17 cellular contexts compared by ENCODE assay signal in the genomic region with DNA sequence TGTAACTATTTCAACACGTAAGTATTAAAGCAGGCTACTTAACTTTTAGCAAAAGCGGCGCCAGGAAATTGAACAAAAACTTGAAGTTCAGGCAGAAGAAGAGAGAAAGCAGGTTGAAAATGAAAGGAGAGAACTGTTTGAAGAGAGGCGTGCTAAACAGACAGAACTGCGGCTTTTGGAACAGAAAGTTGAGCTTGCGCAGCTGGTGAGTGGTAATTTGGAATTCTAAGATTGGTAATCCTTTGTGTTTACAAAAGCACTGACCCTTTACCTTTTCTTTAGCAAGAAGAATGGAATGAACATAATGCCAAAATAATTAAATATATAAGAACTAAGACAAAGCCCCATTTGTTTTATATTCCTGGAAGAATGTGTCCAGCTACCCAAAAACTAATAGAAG. TPM values are rescaled to one million over a fixed set of nuclear protein-coding genes. Genes with fewer than 3 reads are reported as not detected.
A peak's percentile ranks its signal among the peaks of the same experiment; 100 is the strongest.
DNase-seq lines count a peak whose midpoint lies in the region; ATAC-seq and TF ChIP-seq lines count a peak whose summit lies in the region.
"Had no signal": no experiment of that assay in that cellular context is flagged by ENCODE, and none has a peak within 500 bp of the region (broad histone marks: within the 10 kb centered on the region; RNA-seq: fewer than 3 reads in every experiment).

No MANE protein-coding gene starts in this region.

- no peak for DNase-seq in CD4-positive, alpha-beta T cell
- no peak for DNase-seq in CD4-positive, alpha-beta memory T cell
- no peak for DNase-seq in activated CD8-positive, alpha-beta T cell treated with anti-CD3 and anti-CD28 coated beads for 36 hours
- DNase-seq in naive thymus-derived CD4-positive, alpha-beta T cell, result no peak
- no peak for DNase-seq in NCI-H1092 (lab: John Stamatoyannopoulos, UW)
- no peak for DNase-seq in activated effector memory CD4-positive, alpha-beta T cell treated with anti-CD3 and anti-CD28 coated beads, Interleukin-2, amount 50 U/mL, for 16 hours
- DNase-seq: activated effector memory CD4-positive, alpha-beta T cell treated with Interleukin-2 at 50 U/mL for 16 hours; DMS79; GM23248; mesenchymal stem cell; NCI-H146; NCI-H2171; NCI-H526 treated with DMSO at 0.1 percent for 48 hours; stimulated activated CD4-positive, alpha-beta T cell treated with anti-CD3 and anti-CD28 coated beads, Interleukin-2, amount 100 ng/mL, for 24 hours; trophoblast cell had no signal

- peaks cover 11% of the 10 kb centered on the region for H3K36me3 Mint-ChIP-seq in CD4-positive, alpha-beta T cell (ENCODE audit: low read depth)
- peaks cover 37% of the 10 kb centered on the region in 2 donors for H3K36me3 Mint-ChIP-seq in CD4-positive, alpha-beta memory T cell
- H3K36me3 Mint-ChIP-seq in activated CD8-positive, alpha-beta T cell treated with anti-CD3 and anti-CD28 coated beads for 36 hours (ENCODE audit: low read depth), result peaks cover 51% of the 10 kb centered on the region
- H3K36me3 Mint-ChIP-seq in naive thymus-derived CD4-positive, alpha-beta T cell, result peaks cover 6 to 45% (median 30%) of the 10 kb centered on the region in 5 donors

- peaks cover 33% of the 10 kb centered on the region for H3K4me1 ChIP-seq in CD4-positive, alpha-beta memory T cell (ENCODE audit: insufficient read depth, low read length)
- peaks cover 13 to 29% of the 10 kb centered on the region in 2 donors for H3K4me1 ChIP-seq in naive thymus-derived CD4-positive, alpha-beta T cell (ENCODE audit: control insufficient read depth in 2 of 2, insufficient read depth in 2 of 2, low read length in 2 of 2)

- intact Hi-C loops in CD4-positive, alpha-beta T cell (cut with DNase I, micrococcal nuclease), result loop anchor here in 1 of 2 experiments (5.0 kb wide), 1 partner anchor 253 kb away; the partner anchor contains the start of gene FBXO33
- intact Hi-C loops in CD4-positive, alpha-beta memory T cell (cut with micrococcal nuclease), result no loop called here
- intact Hi-C loops in activated CD8-positive, alpha-beta T cell treated with anti-CD3 and anti-CD28 coated beads for 36 hours (cut with micrococcal nuclease), result loop anchor here (10.0 kb wide), 1 partner anchor 86 kb away; no protein-coding TSS in a partner anchor
- intact Hi-C loops in naive thymus-derived CD4-positive, alpha-beta T cell (cut with micrococcal nuclease), result no loop called here

- TF ChIP-seq CTCF in CD4-positive, alpha-beta T cell (IDR thresholded peaks at IDR 0.05), result no peak
- no peak for TF ChIP-seq CTCF in activated CD8-positive, alpha-beta T cell treated with anti-CD3 and anti-CD28 coated beads for 36 hours (IDR thresholded peaks at IDR 0.05)

- no peak overlapping the region for H3K27ac Mint-ChIP-seq in CD4-positive, alpha-beta T cell
- peak overlapping the region in 6 of 7 donors; percentile 4 to 81 (median 64) for H3K27ac Mint-ChIP-seq in CD4-positive, alpha-beta memory T cell
- peak overlapping the region; percentile 70 for H3K27ac Mint-ChIP-seq in activated CD8-positive, alpha-beta T cell treated with anti-CD3 and anti-CD28 coated beads for 36 hours
- H3K27ac Mint-ChIP-seq in naive thymus-derived CD4-positive, alpha-beta T cell, result peak overlapping the region in 6 of 9 donors; percentile 24 to 66 (median 45)

- H3K36me3 ChIP-seq in CD4-positive, alpha-beta memory T cell (ENCODE audit: insufficient read depth, low read length), result peaks cover 51% of the 10 kb centered on the region
- peaks cover 33 to 64% (median 48%) of the 10 kb centered on the region in 3 experiments for H3K36me3 ChIP-seq in naive thymus-derived CD4-positive, alpha-beta T cell (ENCODE audit: control insufficient read depth in 2 of 3, insufficient read depth in 3 of 3, low read length in 3 of 3)

- no peaks in the 10 kb centered on the region for H3K27me3 Mint-ChIP-seq in CD4-positive, alpha-beta T cell
- no peaks in the 10 kb centered on the region for H3K27me3 Mint-ChIP-seq in CD4-positive, alpha-beta memory T cell
- H3K27me3 Mint-ChIP-seq in activated CD8-positive, alpha-beta T cell treated with anti-CD3 and anti-CD28 coated beads for 36 hours, result no peaks in the 10 kb centered on the region
- no peaks in the 10 kb centered on the region for H3K27me3 Mint-ChIP-seq in naive thymus-derived CD4-positive, alpha-beta T cell

- no peaks in the 10 kb centered on the region for H3K9me3 Mint-ChIP-seq in CD4-positive, alpha-beta T cell
- H3K9me3 Mint-ChIP-seq in CD4-positive, alpha-beta memory T cell, result no peaks in the 10 kb centered on the region
- no peaks in the 10 kb centered on the region for H3K9me3 Mint-ChIP-seq in activated CD8-positive, alpha-beta T cell treated with anti-CD3 and anti-CD28 coated beads for 36 hours
- peaks cover 0 to 4% (median 0%) of the 10 kb centered on the region in 11 donors for H3K9me3 Mint-ChIP-seq in naive thymus-derived CD4-positive, alpha-beta T cell

- CTCF ChIA-PET in CD4-positive, alpha-beta T cell (lab: Charles Lee), result no interaction called here
- CTCF ChIA-PET in CD4-positive, alpha-beta memory T cell (lab: Charles Lee; ENCODE audit: partially characterized antibody), result interaction anchor here (1.0 to 1.1 kb wide), 2 partner anchors 8 to 11 kb away, joined by 3 to 4 read pairs; partner anchors contain the start of gene TRAPPC6B
- CTCF ChIA-PET in activated CD8-positive, alpha-beta T cell treated with anti-CD3 and anti-CD28 coated beads for 36 hours (lab: Charles Lee), result no interaction called here
- CTCF ChIA-PET in naive thymus-derived CD4-positive, alpha-beta T cell (lab: Charles Lee), result no interaction called here

- H3K27ac ChIP-seq in CD4-positive, alpha-beta T cell (ENCODE audit: low read depth, low read length), result no peak overlapping the region
- no peak overlapping the region for H3K27ac ChIP-seq in CD4-positive, alpha-beta memory T cell (ENCODE audit: low read depth, low read length)
- peak overlapping the region; percentile 8 for H3K27ac ChIP-seq in naive thymus-derived CD4-positive, alpha-beta T cell (ENCODE audit: low read depth, low read length)
- H3K27ac ChIP-seq: GM23248, HL-60 had no signal

- peaks cover 41% of the 10 kb centered on the region for H3K4me1 Mint-ChIP-seq in CD4-positive, alpha-beta T cell (ENCODE audit: low read depth)
- H3K4me1 Mint-ChIP-seq in CD4-positive, alpha-beta memory T cell, result peaks cover 16 to 41% (median 33%) of the 10 kb centered on the region in 4 donors
- H3K4me1 Mint-ChIP-seq in activated CD8-positive, alpha-beta T cell treated with anti-CD3 and anti-CD28 coated beads for 36 hours (ENCODE audit: low read depth), result peaks cover 32% of the 10 kb centered on the region
- peaks cover 25 to 59% (median 35%) of the 10 kb centered on the region in 7 donors for H3K4me1 Mint-ChIP-seq in naive thymus-derived CD4-positive, alpha-beta T cell

- peak overlapping the region; percentile 26 for H3K4me3 Mint-ChIP-seq in CD4-positive, alpha-beta T cell
- peak overlapping the region in 4 of 8 donors; percentile 3 to 35 (median 6) for H3K4me3 Mint-ChIP-seq in CD4-positive, alpha-beta memory T cell
- no peak overlapping the region for H3K4me3 Mint-ChIP-seq in activated CD8-positive, alpha-beta T cell treated with anti-CD3 and anti-CD28 coated beads for 36 hours
- peak overlapping the region in 3 of 10 donors; percentile 26 to 42 (median 27) for H3K4me3 Mint-ChIP-seq in naive thymus-derived CD4-positive, alpha-beta T cell

- no peak overlapping the region for H3K4me3 ChIP-seq in CD4-positive, alpha-beta memory T cell (ENCODE audit: low read length in 2 of 2)
- H3K4me3 ChIP-seq in naive thymus-derived CD4-positive, alpha-beta T cell (ENCODE audit: low read length), result no peak overlapping the region
- H3K4me3 ChIP-seq: GM23248 had no signal

- H3K27me3 ChIP-seq in CD4-positive, alpha-beta T cell (ENCODE audit: control insufficient read depth, insufficient read depth, low read length), result no peaks in the 10 kb centered on the region
- H3K27me3 ChIP-seq in CD4-positive, alpha-beta memory T cell (ENCODE audit: insufficient read depth, low read length), result no peaks in the 10 kb centered on the region
- no peaks in the 10 kb centered on the region for H3K27me3 ChIP-seq in naive thymus-derived CD4-positive, alpha-beta T cell (ENCODE audit: control insufficient read depth in 2 of 2, insufficient read depth in 2 of 2, low read length in 2 of 2)

- no peak for ATAC-seq in CD4-positive, alpha-beta T cell (ENCODE audit: poor library complexity)
- no peak for ATAC-seq in activated CD8-positive, alpha-beta T cell treated with anti-CD3 and anti-CD28 coated beads for 36 hours
- no peak for ATAC-seq in naive thymus-derived CD4-positive, alpha-beta T cell
- no peak for ATAC-seq in GM19452 (IDR thresholded peaks at IDR 0.05; ENCODE audit: unreplicated experiment)

- H3K9me3 ChIP-seq in CD4-positive, alpha-beta T cell (ENCODE audit: control insufficient read depth, low read length), result no peaks in the 10 kb centered on the region
- H3K9me3 ChIP-seq in CD4-positive, alpha-beta memory T cell (ENCODE audit: control insufficient read depth in 1 of 2, low read length in 2 of 2), result no peaks in the 10 kb centered on the region
- H3K9me3 ChIP-seq in naive thymus-derived CD4-positive, alpha-beta T cell (ENCODE audit: control insufficient read depth in 2 of 3, low read length in 3 of 3), result no peaks in the 10 kb centered on the region

- POLR2A ChIA-PET in CD4-positive, alpha-beta T cell (lab: Charles Lee), result interaction anchor here (0.8 to 1.2 kb wide), 2 partner anchors 9 to 65 kb away, joined by 3 to 4 read pairs; partner anchors contain the start of genes GEMIN2 and TRAPPC6B
- POLR2A ChIA-PET in CD4-positive, alpha-beta memory T cell (lab: Charles Lee; ENCODE audit: partially characterized antibody), result interaction anchor here (1.8 to 3.6 kb wide), 2 partner anchors 9 to 50 kb away, joined by 4 to 14 read pairs; partner anchors contain the start of gene TRAPPC6B
- POLR2A ChIA-PET in activated CD8-positive, alpha-beta T cell treated with anti-CD3 and anti-CD28 coated beads for 36 hours (lab: Charles Lee), result interaction anchor here (0.6 to 2.1 kb wide), 8 partner anchors 9 to 753 kb away, joined by 3 to 9 read pairs (median 4); partner anchors contain the start of genes FBXO33 and TRAPPC6B
- POLR2A ChIA-PET in naive thymus-derived CD4-positive, alpha-beta T cell (lab: Charles Lee), result interaction anchor here (1.6 kb wide), 1 partner anchor 9 kb away, joined by 7 read pairs; the partner anchor contains the start of gene TRAPPC6B

RNA-seq across cellular contexts. Expression of gene PNN, which starts 4.0 kb away (rescaled TPM):
- total RNA-seq in CD4-positive, alpha-beta T cell, result 100 to 1,000 TPM; 110 to 111 TPM
- total RNA-seq in CD4-positive, alpha-beta memory T cell, result 10 to 100 TPM; 86.0 to 93.8 TPM
- 10 to 100 TPM; 10.3 to 35.8 TPM for polyA plus RNA-seq in CD4-positive, alpha-beta memory T cell
- total RNA-seq in activated CD8-positive, alpha-beta T cell treated with anti-CD3 and anti-CD28 coated beads for 36 hours, result 100 to 1,000 TPM; 106 to 107 TPM
- 100 to 1,000 TPM in 3 of 5 experiments, 10 to 100 TPM in 2; 80.1 to 120 (median 102) TPM for total RNA-seq in naive thymus-derived CD4-positive, alpha-beta T cell
- polyA plus RNA-seq in naive thymus-derived CD4-positive, alpha-beta T cell, result 10 to 100 TPM; 25.2 to 31.7 TPM

RNA-seq across cellular contexts. Expression of gene TRAPPC6B, which starts 8.9 kb away (rescaled TPM):
- total RNA-seq in CD4-positive, alpha-beta T cell, result 1 to 10 TPM; 7.0 to 8.6 TPM
- 10 to 100 TPM; 33.4 to 35.5 TPM for total RNA-seq in CD4-positive, alpha-beta memory T cell
- polyA plus RNA-seq in CD4-positive, alpha-beta memory T cell, result 10 to 100 TPM in 1 of 2 donors, 1 to 10 TPM in 1; 9.5 to 15.3 TPM
- total RNA-seq in activated CD8-positive, alpha-beta T cell treated with anti-CD3 and anti-CD28 coated beads for 36 hours, result 10 to 100 TPM; 15.5 to 19.1 TPM
- 10 to 100 TPM; 15.3 to 33.5 (median 26.4) TPM for total RNA-seq in naive thymus-derived CD4-positive, alpha-beta T cell
- 10 to 100 TPM in 1 of 2 donors, 1 to 10 TPM in 1; 10.0 to 11.0 TPM for polyA plus RNA-seq in naive thymus-derived CD4-positive, alpha-beta T cell

RNA-seq across cellular contexts. Expression of gene MIA2, which starts 54.7 kb away (rescaled TPM):
- 10 to 100 TPM; 21.1 to 24.1 TPM for total RNA-seq in CD4-positive, alpha-beta T cell
- total RNA-seq in CD4-positive, alpha-beta memory T cell, result 10 to 100 TPM; 25.8 to 26.6 TPM
- polyA plus RNA-seq in CD4-positive, alpha-beta memory T cell, result 10 to 100 TPM; 19.0 to 26.7 TPM
- total RNA-seq in activated CD8-positive, alpha-beta T cell treated with anti-CD3 and anti-CD28 coated beads for 36 hours, result 10 to 100 TPM; 17.6 to 18.3 TPM
- total RNA-seq in naive thymus-derived CD4-positive, alpha-beta T cell, result 10 to 100 TPM; 18.4 to 29.1 (median 26.1) TPM
- 10 to 100 TPM; 20.5 to 30.6 TPM for polyA plus RNA-seq in naive thymus-derived CD4-positive, alpha-beta T cell
